In the genomic region with DNA sequence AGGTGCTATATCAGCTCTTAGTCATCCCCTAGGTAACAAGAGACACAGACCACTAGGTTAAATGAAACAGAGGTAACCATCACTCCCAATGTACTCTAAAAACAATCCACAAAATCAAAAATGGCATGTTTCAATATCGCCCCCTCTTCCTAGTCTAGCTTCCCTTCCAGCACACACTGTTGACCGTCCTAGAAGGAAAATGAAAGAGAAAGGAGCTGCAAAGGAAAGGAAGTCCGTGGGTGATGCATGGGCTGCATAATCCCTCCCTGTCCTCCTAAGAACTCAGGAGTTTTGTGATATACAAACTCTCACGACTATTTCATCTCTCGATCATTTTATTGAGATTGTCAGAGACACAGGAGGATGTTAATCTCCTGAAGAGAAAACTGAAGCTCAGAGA, we compare ENCODE assay signal across 18 cellular contexts.
A peak's percentile ranks its signal among the peaks of the same experiment; 100 is the strongest.
DNase-seq lines count a peak whose midpoint lies in the region; ATAC-seq and TF ChIP-seq lines count a peak whose summit lies in the region.
"Had no signal": no experiment of that assay in that cellular context is flagged by ENCODE, and none has a peak within 500 bp of the region (broad histone marks: within the 10 kb centered on the region; RNA-seq: fewer than 3 reads in every experiment).

No MANE protein-coding gene starts in this region.

- H3K9me2 ChIP-seq in Karpas-422 (replicated peaks; ENCODE audit: insufficient read depth, low read length), result no peaks in the 10 kb centered on the region

- H3K4me2 ChIP-seq in BLaER1 treated with 17β-estradiol and CSF1 and Interleukin-3, amounts not matched to agents 10 nM and 100 nM, result peak overlapping the region; percentile 6 to 80 (median 63); a peak in 18 of 22 replicates
- no peak overlapping the region for H3K4me2 ChIP-seq in Karpas-422 (ENCODE audit: low read depth, low read length, poor library complexity, severe bottlenecking)

- TF ChIP-seq POLR2A in prostate gland (IDR thresholded peaks at IDR 0.05), result no peak

- no peaks in the 10 kb centered on the region for H3K9me3 Mint-ChIP-seq in HFFc6
- H3K9me3 Mint-ChIP-seq: CD8-positive, alpha-beta memory T cell had no signal

- no peaks in the 10 kb centered on the region for H3K79me2 ChIP-seq in Karpas-422 (ENCODE audit: low read length)

- no peaks in the 10 kb centered on the region for H3K4me1 Mint-ChIP-seq in HFFc6 (ENCODE audit: low read depth)

- no peak overlapping the region for H3K27ac ChIP-seq in BLaER1 treated with 17β-estradiol and CSF1 and Interleukin-3, amounts not matched to agents 10 nM and 100 nM
- H3K27ac ChIP-seq in prostate gland (peak overlapping the region; percentile 5 to 24), Karpas-422 (ENCODE audit: low read length) (no peak overlapping the region)
- H3K27ac ChIP-seq: SJSA1 had no signal

- no peak overlapping the region for H3K9ac ChIP-seq in BLaER1 treated with 17β-estradiol and CSF1 and Interleukin-3, amounts not matched to agents 10 nM and 100 nM
- H3K9ac ChIP-seq in endocrine pancreas (ENCODE audit: control insufficient read depth, insufficient read depth, low read length) (no peak overlapping the region), Karpas-422 (ENCODE audit: low read length) (no peak overlapping the region)

- intact Hi-C loops in prostate gland (cut with DNase I), result no loop called here

- no peaks in the 10 kb centered on the region for H4K20me1 ChIP-seq in BLaER1 treated with 17β-estradiol and CSF1 and Interleukin-3, amounts not matched to agents 10 nM and 100 nM
- no peaks in the 10 kb centered on the region for H4K20me1 ChIP-seq in Karpas-422 (ENCODE audit: insufficient read depth, low read depth, low read length)

- H3K36me3 Mint-ChIP-seq in HFFc6 (ENCODE audit: low read depth), result no peaks in the 10 kb centered on the region
- H3K36me3 Mint-ChIP-seq: CD8-positive, alpha-beta memory T cell had no signal

- no peak overlapping the region for H3K27ac Mint-ChIP-seq in HFFc6
- H3K27ac Mint-ChIP-seq: B cell; CD8-positive, alpha-beta memory T cell had no signal

- peaks cover 15% of the 10 kb centered on the region for H3K27me3 Mint-ChIP-seq in HFFc6 (ENCODE audit: insufficient read depth)

- 58% methylated on average over 5 of the region's 5 CpGs for WGBS in prostate gland

- peak overlapping the region; percentile 28; the same call in 1 of the 2 replicates for H3K4me3 Mint-ChIP-seq in HFFc6
- H3K4me3 Mint-ChIP-seq: B cell; CD8-positive, alpha-beta memory T cell had no signal

- H3K4me1 ChIP-seq in BLaER1 treated with 17β-estradiol and CSF1 and Interleukin-3, amounts not matched to agents 10 nM and 100 nM, result peaks cover 5 to 63% (median 53%) of the 10 kb centered on the region in 10 experiments
- no peaks in the 10 kb centered on the region for H3K4me1 ChIP-seq in endocrine pancreas (ENCODE audit: control insufficient read depth, insufficient read depth, low read length)
- no peaks in the 10 kb centered on the region for H3K4me1 ChIP-seq in prostate gland (replicated peaks)
- no peaks in the 10 kb centered on the region for H3K4me1 ChIP-seq in Karpas-422 (ENCODE audit: low read length)
- H3K4me1 ChIP-seq: HAP-1 had no signal

- DNase-seq in HFFc6, result no peak
- no peak for DNase-seq in prostate gland (ENCODE audit: low spot score)
- DNase-seq in NCI-H1436 treated with DMSO at 0.1 percent for 48 hours (lab: John Stamatoyannopoulos, UW), result no peak
- DNase-seq in Karpas-422, result no peak
- DNase-seq: CD8-positive, alpha-beta memory T cell; DMS79; KG1; NCI-H1092; NCI-H345; NCI-H526 treated with DMSO at 0.1 percent for 48 hours; NK-92 treated with Interleukin-12 subunit alpha and Interleukin-12 subunit beta, amount 100 ng/mL, for 24 hours; RPMI8226 had no signal

- peaks cover 0 to 12% (median 0%) of the 10 kb centered on the region in 11 experiments; a peak in 1 of 22 replicates for H3K9me3 ChIP-seq in BLaER1 treated with 17β-estradiol and CSF1 and Interleukin-3, amounts not matched to agents 10 nM and 100 nM (replicated peaks in 1 of 11)
- H3K9me3 ChIP-seq in endocrine pancreas (ENCODE audit: control insufficient read depth, low read length) (no peaks in the 10 kb centered on the region), prostate gland (no peaks in the 10 kb centered on the region), Karpas-422 (ENCODE audit: low read length) (no peaks in the 10 kb centered on the region)
- H3K9me3 ChIP-seq: HAP-1, SJSA1 had no signal

- ATAC-seq in HG03565 (IDR thresholded peaks at IDR 0.05; ENCODE audit: unreplicated experiment), result no peak

- 0 out of 22 replicates have a peak, but pooled peaks cover 0 to 3% (median 0%) of the 10 kb centered on the region in 11 experiments for H3K27me3 ChIP-seq in BLaER1 treated with 17β-estradiol and CSF1 and Interleukin-3, amounts not matched to agents 10 nM and 100 nM
- H3K27me3 ChIP-seq in endocrine pancreas (ENCODE audit: control insufficient read depth, insufficient read depth, low read length) (no peaks in the 10 kb centered on the region), prostate gland (replicated peaks; ENCODE audit: insufficient read depth) (no peaks in the 10 kb centered on the region), Karpas-422 (ENCODE audit: low read length) (no peaks in the 10 kb centered on the region)
- H3K27me3 ChIP-seq: SJSA1 had no signal

- no peaks in the 10 kb centered on the region for H3K36me3 ChIP-seq in BLaER1 treated with 17β-estradiol and CSF1 and Interleukin-3, amounts not matched to agents 10 nM and 100 nM
- H3K36me3 ChIP-seq in endocrine pancreas (ENCODE audit: control insufficient read depth, insufficient read depth, low read length) (no peaks in the 10 kb centered on the region), prostate gland (no peaks in the 10 kb centered on the region), Karpas-422 (ENCODE audit: insufficient read depth, low read length) (no peaks in the 10 kb centered on the region)
- H3K36me3 ChIP-seq: HAP-1, SJSA1 had no signal

- H2AFZ ChIP-seq in Karpas-422 (ENCODE audit: low read length), result no peak overlapping the region

- no peak overlapping the region for H3K4me3 ChIP-seq in BLaER1 treated with 17β-estradiol and CSF1 and Interleukin-3, amounts not matched to agents 10 nM and 100 nM
- H3K4me3 ChIP-seq in endocrine pancreas (ENCODE audit: control insufficient read depth, insufficient read depth, low read length) (peak overlapping the region; percentile 79), prostate gland (no peak overlapping the region), Karpas-422 (ENCODE audit: low read length) (no peak overlapping the region)
- H3K4me3 ChIP-seq: HAP-1, SJSA1 had no signal

- TF ChIP-seq CTCF in HFFc6 (IDR thresholded peaks at IDR 0.05), result no peak
- no peak for TF ChIP-seq CTCF in prostate gland (IDR thresholded peaks at IDR 0.05)

Comparison
In these comparisons a context has a peak if more than half of its experiments do, and no peak if none do; other contexts are left out.
1. H3K27ac ChIP-seq: peak in prostate gland (2 of 2); none in BLaER1 treated with 17β-estradiol and CSF1 and Interleukin-3, amounts not matched to agents 10 nM and 100 nM (0 of 11) and Karpas-422 (single experiment).